8 cellular contexts compared by ENCODE assay signal in the genomic region with DNA sequence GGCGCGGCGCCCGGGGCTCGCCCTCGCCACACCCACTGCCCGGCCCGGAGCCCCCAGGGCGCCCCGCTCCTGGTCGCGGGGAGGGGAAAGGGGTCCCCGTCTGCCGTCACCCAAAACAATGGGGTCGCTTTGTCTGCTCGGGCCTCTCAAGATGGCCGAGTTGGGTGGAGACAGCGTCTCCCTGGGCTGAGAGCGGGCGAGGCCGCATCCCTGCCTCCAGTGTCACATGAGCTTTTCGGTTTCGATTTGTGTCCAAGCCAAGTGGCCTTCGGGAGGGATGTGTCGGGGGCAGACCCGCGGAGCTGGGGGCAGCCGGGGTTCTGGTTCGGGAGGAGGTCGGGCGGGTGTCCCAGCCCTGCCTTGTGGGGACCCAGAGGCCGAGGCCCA. TPM values are rescaled to one million over a fixed set of nuclear protein-coding genes. Genes with fewer than 3 reads are reported as not detected.
DNase-seq lines count a peak whose midpoint lies in the region; ATAC-seq and TF ChIP-seq lines count a peak whose summit lies in the region.

No MANE protein-coding gene starts in this region.

- H3K4me3 Mint-ChIP-seq in naive thymus-derived CD4-positive, alpha-beta T cell = peak overlapping the region; percentile 85 to 92 (median 90)

- peak overlapping the region; percentile 56 to 93 (median 89) for H3K27ac Mint-ChIP-seq in naive thymus-derived CD4-positive, alpha-beta T cell

- peaks cover 0 to 10% (median 0%) of the 10 kb centered on the region in 3 donors for H3K36me3 ChIP-seq in esophagus squamous epithelium
- peaks cover 0 to 14% (median 0%) of the 10 kb centered on the region in 3 experiments for H3K36me3 ChIP-seq in naive thymus-derived CD4-positive, alpha-beta T cell (ENCODE audit: control insufficient read depth in 2 of 3, insufficient read depth in 3 of 3, low read length in 3 of 3)
- peaks cover 0 to 16% (median 10%) of the 10 kb centered on the region in 4 donors for H3K36me3 ChIP-seq in stomach

- POLR2A ChIA-PET in naive thymus-derived CD4-positive, alpha-beta T cell (lab: Charles Lee) = interaction anchor here (0.8 to 2.0 kb wide), 9 partner anchors 9 to 246 kb away, joined by 3 to 11 read pairs (median 4); no protein-coding TSS in a partner anchor

- intact Hi-C loops in esophagus squamous epithelium (cut with DNase I) = no loop called here
- intact Hi-C loops in naive thymus-derived CD4-positive, alpha-beta T cell (cut with micrococcal nuclease) = loop anchor here (1.0 to 2.0 kb wide), 3 partner anchors 122 to 397 kb away; partner anchors contain the start of genes CINP (in 1 of the 2), HSP90AA1 (in 1 of the 2) and TECPR2 (in 1 of the 2)
- intact Hi-C loops in stomach (cut with DNase I; ENCODE audit: low total_unique reads) = no loop called here

- DNase-seq in Ammon's horn (ENCODE audit: low spot score) (peak; percentile 76), NOMO-1 treated with DMSO at 0.1 percent for 48 hours (lab: John Stamatoyannopoulos, UW; ENCODE audit: unreplicated experiment) (peak; percentile 45), activated T-helper 1 cell treated with Interleukin-2 at 50 U/mL for 16 hours (ENCODE audit: low read depth) (peak; percentile 33), esophagus squamous epithelium (lab: John Stamatoyannopoulos, UW) (no peak), stomach (peak; percentile 71)
- DNase-seq in naive thymus-derived CD4-positive, alpha-beta T cell = peak; percentile 38 to 69 (median 46)

- no peaks in the 10 kb centered on the region for H3K9me3 Mint-ChIP-seq in naive thymus-derived CD4-positive, alpha-beta T cell

- peaks cover 0 to 10% (median 8%) of the 10 kb centered on the region in 5 donors for H3K36me3 Mint-ChIP-seq in naive thymus-derived CD4-positive, alpha-beta T cell

- H3K27me3 ChIP-seq in esophagus squamous epithelium (no peaks in the 10 kb centered on the region), stomach (no peaks in the 10 kb centered on the region)
- no peaks in the 10 kb centered on the region for H3K27me3 ChIP-seq in naive thymus-derived CD4-positive, alpha-beta T cell (ENCODE audit: control insufficient read depth in 2 of 2, insufficient read depth in 2 of 2, low read length in 2 of 2)

- H3K4me1 Mint-ChIP-seq in naive thymus-derived CD4-positive, alpha-beta T cell = peaks cover 35 to 61% (median 55%) of the 10 kb centered on the region in 7 donors

- no peak for TF ChIP-seq EP300 in stomach (IDR thresholded peaks at IDR 0.05)

- TF ChIP-seq POLR2A in esophagus squamous epithelium (IDR thresholded peaks at IDR 0.05) (peak in 1 of 4 donors; percentile 14), stomach (IDR thresholded peaks at IDR 0.05) (no peak)

- WGBS in esophagus squamous epithelium, 2 donors = 1% methylated on average over 13 of the region's 32 CpGs; no CpG with 5 or more reads in 1 of the 2 donors
- WGBS in stomach, 5 donors = 0 to 4% (median 1%) methylated on average over 5 to 32 of the region's 32 CpGs; no CpG with 5 or more reads in 1 of the 5 donors

- TF ChIP-seq CTCF in esophagus squamous epithelium (IDR thresholded peaks at IDR 0.05) (no peak), stomach (IDR thresholded peaks at IDR 0.05) (no peak)

- H3K27me3 Mint-ChIP-seq in naive thymus-derived CD4-positive, alpha-beta T cell = peaks cover 0 to 2% (median 0%) of the 10 kb centered on the region in 5 donors

- ATAC-seq in GM19035 (IDR thresholded peaks at IDR 0.05; ENCODE audit: unreplicated experiment) = peak; percentile 25
- peak; percentile 26 for ATAC-seq in HG03196 (IDR thresholded peaks at IDR 0.05; ENCODE audit: unreplicated experiment)
- ATAC-seq in naive thymus-derived CD4-positive, alpha-beta T cell = peak; percentile 54

- CTCF ChIA-PET in naive thymus-derived CD4-positive, alpha-beta T cell (lab: Charles Lee) = interaction anchor here (0.7 kb wide), 1 partner anchor 133 kb away, joined by 4 read pairs; no protein-coding TSS in a partner anchor

- H3K4me1 ChIP-seq in esophagus squamous epithelium (peaks cover 8 to 67% (median 33%) of the 10 kb centered on the region in 3 donors), stomach (peaks cover 38 to 84% (median 60%) of the 10 kb centered on the region in 4 donors)
- peaks cover 20 to 22% of the 10 kb centered on the region in 2 donors for H3K4me1 ChIP-seq in naive thymus-derived CD4-positive, alpha-beta T cell (ENCODE audit: control insufficient read depth in 2 of 2, insufficient read depth in 2 of 2, low read length in 2 of 2)

- no peaks in the 10 kb centered on the region for H3K9me3 ChIP-seq in esophagus squamous epithelium
- no peaks in the 10 kb centered on the region for H3K9me3 ChIP-seq in naive thymus-derived CD4-positive, alpha-beta T cell (ENCODE audit: control insufficient read depth in 2 of 3, low read length in 3 of 3)
- H3K9me3 ChIP-seq in stomach = no peaks in the 10 kb centered on the region

- H3K4me3 ChIP-seq in esophagus squamous epithelium (peak overlapping the region; percentile 77 to 100 (median 96)), stomach (peak overlapping the region; percentile 94 to 99 (median 98))
- peak overlapping the region; percentile 77 for H3K4me3 ChIP-seq in naive thymus-derived CD4-positive, alpha-beta T cell (ENCODE audit: low read length)

- H3K27ac ChIP-seq in esophagus squamous epithelium (peak overlapping the region; percentile 95 to 97 (median 96)), stomach (peak overlapping the region; percentile 95 to 97 (median 96))
- peak overlapping the region; percentile 88 for H3K27ac ChIP-seq in naive thymus-derived CD4-positive, alpha-beta T cell (ENCODE audit: low read depth, low read length)

RNA-seq across cellular contexts. Expression of gene DYNC1H1, which starts 0.8 kb away (rescaled TPM):
- 100 to 1,000 TPM; 261 to 376 (median 317) TPM for total RNA-seq in esophagus squamous epithelium
- 100 to 1,000 TPM; 252 to 310 (median 273) TPM for total RNA-seq in naive thymus-derived CD4-positive, alpha-beta T cell
- 10 to 100 TPM; 28.9 to 39.8 TPM for polyA plus RNA-seq in naive thymus-derived CD4-positive, alpha-beta T cell
- 100 to 1,000 TPM; 308 to 651 (median 392) TPM for total RNA-seq in stomach
- polyA plus RNA-seq in stomach = 100 to 1,000 TPM in 1 of 3 donors, 10 to 100 TPM in 2; 52.9 to 119 (median 56.4) TPM

Comparison
In these comparisons a context has a peak if more than half of its experiments do, and no peak if none do; other contexts are left out.
1. intact Hi-C loops: an anchor here in naive thymus-derived CD4-positive, alpha-beta T cell (1.0 to 2.0 kb wide); none called in esophagus squamous epithelium and stomach.